In the genomic region with DNA sequence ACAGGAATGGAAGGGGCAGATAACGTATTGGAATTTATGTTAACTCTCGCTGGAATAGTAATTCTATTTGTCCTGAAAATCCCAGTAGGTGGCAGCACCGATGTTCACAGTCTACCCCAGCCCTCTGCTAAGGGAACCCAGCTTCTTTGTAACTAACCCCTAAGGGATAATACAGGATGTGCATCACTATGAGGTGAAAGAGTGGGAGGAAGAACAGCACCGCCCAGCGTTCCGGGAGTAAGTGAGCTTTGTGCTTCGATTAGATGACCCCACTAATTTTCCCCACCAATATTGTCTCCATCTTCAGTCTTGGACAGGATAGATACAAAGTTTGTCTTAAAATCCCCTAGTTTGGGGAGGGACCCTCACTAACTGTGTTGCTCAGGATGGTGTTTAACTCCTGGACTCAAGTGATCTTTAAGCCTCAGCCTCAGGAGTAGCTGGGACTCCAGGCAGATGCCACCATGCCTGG, we compare ENCODE assay signal across 8 cellular contexts. TPM values are rescaled to one million over a fixed set of nuclear protein-coding genes. Genes with fewer than 3 reads are reported as not detected.
DNase-seq lines count a peak whose midpoint lies in the region; ATAC-seq, FAIRE-seq and TF ChIP-seq lines count a peak whose summit lies in the region.

No MANE protein-coding gene starts in this region.

- no peak overlapping the region for H2AFZ ChIP-seq in trophoblast cell (ENCODE audit: insufficient read depth, low read length, poor library complexity)

- no peak overlapping the region for H3K4me3 Mint-ChIP-seq in type B pancreatic cell

- no peaks in the 10 kb centered on the region for H3K9me3 Mint-ChIP-seq in activated naive CD4-positive, alpha-beta T cell treated with anti-CD3 and anti-CD28 coated beads, Interleukin-2, amount 50 U/mL, for 72 hours
- H3K9me3 Mint-ChIP-seq in type B pancreatic cell = no peaks in the 10 kb centered on the region

- H3K4me3 ChIP-seq in heart left ventricle (peak overlapping the region; percentile 6 to 74 (median 64)), trophoblast cell (ENCODE audit: low read depth, low read length) (peak overlapping the region; percentile 64)

- H3K27ac ChIP-seq in heart left ventricle (peak overlapping the region; percentile 64 to 96 (median 88)), trophoblast cell (ENCODE audit: low read depth, low read length) (peak overlapping the region; percentile 82)

- peak; percentile 52 for TF ChIP-seq CTCF in LNCAP (IDR thresholded peaks at IDR 0.05)
- peak; percentile 47 to 87 (median 72) for TF ChIP-seq CTCF in heart left ventricle (IDR thresholded peaks at IDR 0.05)
- TF ChIP-seq CTCF in type B pancreatic cell (conservative IDR thresholded peaks at IDR 0.05) = peak; percentile 79

- H4K12ac ChIP-seq in trophoblast cell (ENCODE audit: low read depth, low read length) = no peak overlapping the region

- TF ChIP-seq POLR2A in heart left ventricle (IDR thresholded peaks at IDR 0.05) = peak in 1 of 2 donors; percentile 49

- no peak overlapping the region for H2BK12ac ChIP-seq in trophoblast cell (ENCODE audit: low read length)

- FAIRE-seq in G401.6 (lab: Jason Lieb, UNC) = peak; percentile 97

- peak overlapping the region; percentile 58 for H3K4ac ChIP-seq in trophoblast cell (ENCODE audit: low read depth, low read length)

- peak overlapping the region; percentile 35 for H4K91ac ChIP-seq in trophoblast cell (ENCODE audit: low read depth, low read length)

- intact Hi-C loops in heart left ventricle (cut with DNase I) = loop anchor here (1.0 to 10.0 kb wide), 11 partner anchors 34 to 152 kb away; partner anchors contain the start of gene NECAP1 (in 1 of the 10)

- peaks cover 22% of the 10 kb centered on the region for H3K79me2 ChIP-seq in trophoblast cell (ENCODE audit: control insufficient read depth, insufficient read depth, low read length, poor library complexity)

- H3K27me3 ChIP-seq in heart left ventricle (peaks cover 0 to 4% (median 0%) of the 10 kb centered on the region in 9 donors), trophoblast cell (ENCODE audit: insufficient read depth, low read length) (no peaks in the 10 kb centered on the region)

- peaks cover 0 to 38% (median 7%) of the 10 kb centered on the region in 12 donors for H3K4me1 ChIP-seq in heart left ventricle
- peaks cover 8 to 12% of the 10 kb centered on the region in 2 experiments for H3K4me1 ChIP-seq in trophoblast cell (ENCODE audit: control insufficient read depth in 1 of 2, insufficient read depth in 2 of 2, low read length in 2 of 2)

- H3K36me3 ChIP-seq in heart left ventricle (peaks cover 0 to 56% (median 43%) of the 10 kb centered on the region in 9 donors), trophoblast cell (ENCODE audit: control insufficient read depth in 1 of 2, insufficient read depth in 2 of 2, low read length in 2 of 2) (peaks cover 31 to 36% of the 10 kb centered on the region in 2 experiments)

- H3K9me3 ChIP-seq in heart left ventricle (no peaks in the 10 kb centered on the region), trophoblast cell (ENCODE audit: insufficient read depth, low read depth, low read length) (no peaks in the 10 kb centered on the region)

- peak overlapping the region; percentile 86 for H3K4me2 ChIP-seq in trophoblast cell (ENCODE audit: low read length)

- no peak overlapping the region for H2BK120ac ChIP-seq in trophoblast cell (ENCODE audit: insufficient read depth, low read length, poor library complexity)

- H3K27ac Mint-ChIP-seq in activated naive CD4-positive, alpha-beta T cell treated with anti-CD3 and anti-CD28 coated beads, Interleukin-2, amount 50 U/mL, for 72 hours = no peak overlapping the region
- no peak overlapping the region for H3K27ac Mint-ChIP-seq in type B pancreatic cell

- H3K9ac ChIP-seq in trophoblast cell (ENCODE audit: low read length) = peak overlapping the region; percentile 89

- peaks cover 5% of the 10 kb centered on the region for H3K4me1 Mint-ChIP-seq in type B pancreatic cell (ENCODE audit: unreplicated experiment)

- no peak overlapping the region for H2BK5ac ChIP-seq in trophoblast cell (ENCODE audit: low read depth, low read length, poor library complexity)

- peak; percentile 76 to 91 for ATAC-seq in activated naive CD4-positive, alpha-beta T cell treated with anti-CD3 and anti-CD28 coated beads, Interleukin-2, amount 50 U/mL, for 72 hours
- peak; percentile 87 to 95 (median 91) for ATAC-seq in heart left ventricle

- 0 to 5% (median 4%) methylated on average over 7 of the region's 7 CpGs for WGBS in heart left ventricle, 4 donors
- no CpG with 5 or more reads among the region's 7 CpGs for WGBS in trophoblast cell (ENCODE audit: extremely low coverage, insufficient coverage, insufficient read length)

- H3K27me3 Mint-ChIP-seq in type B pancreatic cell = no peaks in the 10 kb centered on the region

- H3K14ac ChIP-seq in trophoblast cell (ENCODE audit: low read length) = no peak overlapping the region

- no peak overlapping the region for H3K23ac ChIP-seq in trophoblast cell (ENCODE audit: low read length)

- H4K8ac ChIP-seq in trophoblast cell (ENCODE audit: low read depth, low read length) = no peak overlapping the region

- DNase-seq in H4 (ENCODE audit: low spot score) (peak; percentile 98), SK-N-DZ (ENCODE audit: low spot score) (peak; percentile 47), heart left ventricle (peak; percentile 68 to 86 (median 83)), trophoblast cell (peak; percentile 75 to 86), type B pancreatic cell (ENCODE audit: extremely low spot score, unreplicated experiment) (no peak)
- DNase-seq in activated naive CD4-positive, alpha-beta T cell treated with anti-CD3 and anti-CD28 coated beads, Interleukin-2, amount 50 U/mL, for 72 hours (ENCODE audit: low spot score in 2 of 2) = peak; percentile 63 to 67

- H3K36me3 Mint-ChIP-seq in activated naive CD4-positive, alpha-beta T cell treated with anti-CD3 and anti-CD28 coated beads, Interleukin-2, amount 50 U/mL, for 72 hours = peaks cover 21 to 29% of the 10 kb centered on the region in 2 donors
- H3K36me3 Mint-ChIP-seq in type B pancreatic cell = peaks cover 26% of the 10 kb centered on the region

- H3K18ac ChIP-seq in trophoblast cell (ENCODE audit: low read length) = peak overlapping the region; percentile 21

- peaks cover 15% of the 10 kb centered on the region for H3K79me1 ChIP-seq in trophoblast cell (ENCODE audit: low read length)

- no peak overlapping the region for H2AK5ac ChIP-seq in trophoblast cell (ENCODE audit: low read length)

RNA-seq across cellular contexts. Expression of gene SLC2A3, which starts 2.7 kb away (rescaled TPM):
- total RNA-seq in H4 (2014; rRNA removed; shearing (Covaris generic)) = 42.8 and 51.9 TPM in 2 replicates
- not detected in 2 replicates for polyA plus RNA-seq in SK-N-DZ (2014; cell fraction: cytosol; rRNA removed)
- polyA plus RNA-seq in SK-N-DZ (2014; cell fraction: nucleus; rRNA removed) = not detected in 2 replicates
- total RNA-seq in activated naive CD4-positive, alpha-beta T cell treated with anti-CD3 and anti-CD28 coated beads, Interleukin-2, amount 50 U/mL, for 72 hours = 100 to 1,000 TPM; 207 to 521 TPM
- total RNA-seq in heart left ventricle = 10 to 100 TPM in 4 of 9 donors, 1 to 10 TPM in 5; 6.3 to 76.9 (median 9.4) TPM
- 1 to 10 TPM; 4.6 to 4.8 TPM for polyA plus RNA-seq in heart left ventricle
- polyA plus RNA-seq in trophoblast cell (2013) = 1,584 and 1,664 TPM in 2 replicates
- total RNA-seq in type B pancreatic cell (ENCODE audit: low replicate concordance) = 214 and 2,005 TPM in 2 replicates
